ENCODE assay signal across 8 cellular contexts in the genomic region with DNA sequence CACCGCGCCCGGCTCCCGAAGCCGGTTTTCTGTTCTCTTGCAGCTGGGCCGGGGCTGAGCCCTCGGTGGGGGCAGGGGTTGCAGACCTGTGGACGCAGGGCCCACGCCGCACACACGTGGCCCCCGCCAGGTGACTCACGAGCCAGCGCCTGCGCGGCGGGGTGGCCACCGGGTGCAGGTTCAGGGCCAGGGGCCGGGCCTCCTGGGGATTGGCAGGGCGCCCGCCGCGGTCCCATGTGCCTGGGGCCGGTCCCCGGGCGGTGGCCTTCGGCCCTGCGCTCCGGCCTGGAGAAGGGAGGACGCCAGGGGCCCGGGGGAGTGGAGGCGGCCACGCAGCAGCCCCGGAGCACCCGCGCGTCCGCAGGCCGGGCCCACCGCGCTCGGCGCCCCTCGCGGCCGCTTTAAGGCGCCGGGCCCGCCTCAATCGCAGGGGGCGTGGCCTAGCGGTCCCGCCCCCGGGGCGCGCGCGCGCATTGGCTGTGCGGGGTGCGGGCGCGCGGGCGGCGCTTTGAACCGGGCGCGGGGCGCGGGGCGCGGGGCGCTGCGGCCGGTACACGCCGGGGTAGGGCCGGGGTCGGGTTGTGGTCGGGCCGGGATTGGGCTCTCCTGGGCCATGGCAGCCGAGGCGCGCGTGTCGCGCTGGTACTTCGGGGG. TPM values are rescaled to one million over a fixed set of nuclear protein-coding genes. Genes with fewer than 3 reads are reported as not detected.
DNase-seq lines count a peak whose midpoint lies in the region; ATAC-seq and TF ChIP-seq lines count a peak whose summit lies in the region.

A gene with protein sequence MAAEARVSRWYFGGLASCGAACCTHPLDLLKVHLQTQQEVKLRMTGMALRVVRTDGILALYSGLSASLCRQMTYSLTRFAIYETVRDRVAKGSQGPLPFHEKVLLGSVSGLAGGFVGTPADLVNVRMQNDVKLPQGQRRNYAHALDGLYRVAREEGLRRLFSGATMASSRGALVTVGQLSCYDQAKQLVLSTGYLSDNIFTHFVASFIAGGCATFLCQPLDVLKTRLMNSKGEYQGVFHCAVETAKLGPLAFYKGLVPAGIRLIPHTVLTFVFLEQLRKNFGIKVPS (plus strand): TSS at position 471 of the 654 bp plus-strand sequence. CDS start 143 bp downstream, at position 614.

- peak within 1 kb of the TSS; percentile 65 for H3K4me3 ChIP-seq in HFF-Myc (replicated peaks; ENCODE audit: low read depth, low read length)
- H3K4me3 ChIP-seq in adrenal gland = peak within 1 kb of the TSS in 3 of 4 donors; percentile 32 to 91 (median 49)
- H3K4me3 ChIP-seq in right atrium auricular region = peak within 1 kb of the TSS; percentile 67 to 91
- H3K4me3 ChIP-seq in psoas muscle = peak within 1 kb of the TSS; percentile 73

- no peaks in the 10 kb centered on the region for H3K27me3 ChIP-seq in adrenal gland
- no peaks in the 10 kb centered on the region for H3K27me3 ChIP-seq in right atrium auricular region
- H3K27me3 ChIP-seq in psoas muscle (ENCODE audit: insufficient read depth in 3 of 3, low read length in 2 of 3) = no peaks in the 10 kb centered on the region

- peak within 1 kb of the TSS; percentile 64 for H3K27ac Mint-ChIP-seq in T-helper 1 cell treated with Interleukin-12 subunit alpha and Interleukin-12 subunit beta and Interleukin-4 antibody, amounts not matched to agents 30 μg/mL and 1 μg/mL, for 36 hours

- TF ChIP-seq POLR2A in adrenal gland (IDR thresholded peaks at IDR 0.05) = peak; percentile 34 to 83

- 0 to 1% (median 0%) methylated on average over 5 to 81 of the region's 89 CpGs for WGBS in adrenal gland, 4 donors
- 0 to 1% (median 0%) methylated on average over 31 to 89 of the region's 89 CpGs for WGBS in psoas muscle, 3 donors

- ATAC-seq in psoas muscle = peak; percentile 85 to 92 (median 88)

- H3K27me3 Mint-ChIP-seq in T-helper 1 cell treated with Interleukin-12 subunit alpha and Interleukin-12 subunit beta and Interleukin-4 antibody, amounts not matched to agents 30 μg/mL and 1 μg/mL, for 36 hours (ENCODE audit: low read depth) = no peaks in the 10 kb centered on the region

- no peaks in the 10 kb centered on the region for H3K9me3 Mint-ChIP-seq in T-helper 1 cell treated with Interleukin-12 subunit alpha and Interleukin-12 subunit beta and Interleukin-4 antibody, amounts not matched to agents 30 μg/mL and 1 μg/mL, for 36 hours

- no peak for TF ChIP-seq CTCF in HFF-Myc (IDR thresholded peaks at IDR 0.05; ENCODE audit: low read depth, low read length, missing control alignments)
- TF ChIP-seq CTCF in adrenal gland (IDR thresholded peaks at IDR 0.05) = peak in 2 of 6 experiments; percentile 12 to 35
- no peak for TF ChIP-seq CTCF in right atrium auricular region (IDR thresholded peaks at IDR 0.05)
- TF ChIP-seq CTCF in psoas muscle (IDR thresholded peaks at IDR 0.05) = no peak

- peaks cover 0 to 10% of the 10 kb centered on the region in 2 donors for H3K36me3 ChIP-seq in adrenal gland (replicated peaks in 1 of 2)
- peaks cover 11% of the 10 kb centered on the region for H3K36me3 ChIP-seq in right atrium auricular region
- peaks cover 0 to 14% of the 10 kb centered on the region in 2 donors for H3K36me3 ChIP-seq in psoas muscle (ENCODE audit: insufficient read depth in 1 of 2, low read depth in 1 of 2)

- peaks cover 12% of the 10 kb centered on the region for H3K4me1 Mint-ChIP-seq in T-helper 1 cell treated with Interleukin-12 subunit alpha and Interleukin-12 subunit beta and Interleukin-4 antibody, amounts not matched to agents 30 μg/mL and 1 μg/mL, for 36 hours (ENCODE audit: low read depth)

- peaks cover 3% of the 10 kb centered on the region for H3K36me3 Mint-ChIP-seq in T-helper 1 cell treated with Interleukin-12 subunit alpha and Interleukin-12 subunit beta and Interleukin-4 antibody, amounts not matched to agents 30 μg/mL and 1 μg/mL, for 36 hours (ENCODE audit: low read depth)

- peak within 1 kb of the TSS; percentile 91 for H3K4me3 Mint-ChIP-seq in T-helper 1 cell treated with Interleukin-12 subunit alpha and Interleukin-12 subunit beta and Interleukin-4 antibody, amounts not matched to agents 30 μg/mL and 1 μg/mL, for 36 hours

- DNase-seq in GDM1 (lab: John Stamatoyannopoulos, UW) (peak; percentile 71), HFF-Myc (ENCODE audit: extremely low read depth, low read depth) (no peak), NCI-H128 (lab: John Stamatoyannopoulos, UW; ENCODE audit: unreplicated experiment) (peak; percentile 34), adrenal gland (peak; percentile 90 to 94 (median 91)), right atrium auricular region (ENCODE audit: low spot score) (no peak), psoas muscle (peak; percentile 81 to 92), ureter (ENCODE audit: low spot score) (peak; percentile 73)

- H3K27ac ChIP-seq in adrenal gland (peak within 1 kb of the TSS; percentile 13 to 86 (median 69)), right atrium auricular region (peak within 1 kb of the TSS; percentile 48 to 66), psoas muscle (peak within 1 kb of the TSS; percentile 86)

- H3K4me1 ChIP-seq in adrenal gland (replicated peaks in 1 of 2) (peaks cover 15 to 32% of the 10 kb centered on the region in 2 donors), right atrium auricular region (peaks cover 0 to 35% of the 10 kb centered on the region in 2 donors), psoas muscle (peaks cover 26% of the 10 kb centered on the region)

- H3K9me3 ChIP-seq in adrenal gland (replicated peaks in 1 of 3) (no peaks in the 10 kb centered on the region), right atrium auricular region (no peaks in the 10 kb centered on the region), psoas muscle (no peaks in the 10 kb centered on the region)

- intact Hi-C loops in adrenal gland (cut with DNase I) = no loop called here
- intact Hi-C loops in psoas muscle (cut with DNase I) = no loop called here

RNA-seq across cellular contexts. Expression of the gene that starts here (rescaled TPM):
- total RNA-seq in adrenal gland (10 to 100 TPM in 7 of 8 donors, 1 to 10 TPM in 1; 8.8 to 36.1 (median 20.5) TPM), right atrium auricular region (10 to 100 TPM in 1 of 2 donors, 1 to 10 TPM in 1; 6.6 to 18.2 TPM), psoas muscle (1 to 10 TPM; 2.4 to 6.3 (median 3.8) TPM), ureter (33.1 TPM)
- polyA plus RNA-seq in adrenal gland (10 to 100 TPM in 2 of 3 donors, 1 to 10 TPM in 1; 3.5 to 33.1 (median 29.2) TPM), psoas muscle (1 to 10 TPM; 5.9 to 7.0 (median 6.3) TPM)

Comparison
In these comparisons a context has a peak if more than half of its experiments do, and no peak if none do; other contexts are left out.
1. DNase-seq: peak in GDM1 (single experiment), NCI-H128 (single experiment), adrenal gland (7 of 7), psoas muscle (2 of 2) and ureter (single experiment); none in HFF-Myc (single experiment) and right atrium auricular region (single experiment).
2. Peak in every context shown above with its lines, with median percentiles within 50 percentile points of each other: H3K4me3 ChIP-seq and H3K27ac ChIP-seq.